1 cellular context compared by ENCODE assay signal in the genomic region with DNA sequence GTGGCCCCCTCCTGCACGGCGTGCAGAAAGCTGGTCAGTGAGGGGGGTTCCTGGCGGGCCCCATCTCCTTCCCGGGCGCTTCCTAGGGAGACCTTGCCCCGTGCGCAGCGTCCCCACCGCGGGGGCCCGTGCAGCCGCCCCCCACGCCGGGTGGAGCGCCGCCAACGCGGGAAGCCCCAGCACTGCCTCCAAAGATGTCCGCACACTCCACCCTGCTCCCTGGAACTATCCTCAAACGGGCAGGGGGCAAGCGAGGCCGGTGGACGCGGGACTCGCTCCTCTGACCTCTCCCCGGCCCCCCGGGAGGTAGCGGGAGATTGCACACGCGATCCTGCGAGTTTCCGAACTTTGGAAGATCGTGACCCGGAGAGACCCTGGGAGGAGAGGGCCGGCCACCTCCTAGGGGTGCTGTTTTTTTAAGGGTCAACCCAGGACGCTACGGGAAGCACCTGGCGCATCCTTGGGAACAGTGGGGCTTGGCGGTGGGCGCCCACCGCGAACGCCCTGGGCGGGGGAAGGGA.
TF ChIP-seq lines count a peak whose summit lies in the region.

No MANE protein-coding gene starts in this region.

TF ChIP-seq in WTC11, 78 proteins besides CTCF, POLR2A, EP300 and RAD21 (continued from another document):
- TF ChIP-seq ZNF512 (CRISPR knock-in tag; IDR thresholded peaks at IDR 0.05; ENCODE audit: borderline replicate concordance) (no peak), ZNF121 (CRISPR knock-in tag; IDR thresholded peaks at IDR 0.05) (no peak), KAT7 (CRISPR knock-in tag; IDR thresholded peaks at IDR 0.05; ENCODE audit: borderline replicate concordance) (no peak), TEAD1 (CRISPR knock-in tag; IDR thresholded peaks at IDR 0.05) (no peak), ZNF425 (CRISPR knock-in tag; conservative IDR thresholded peaks at IDR 0.05) (no peak), AR (CRISPR knock-in tag; IDR thresholded peaks at IDR 0.05) (no peak), ZNF219 (CRISPR knock-in tag; IDR thresholded peaks at IDR 0.05; ENCODE audit: borderline replicate concordance) (no peak), GRHL2 (CRISPR knock-in tag; IDR thresholded peaks at IDR 0.05; ENCODE audit: insufficient replicate concordance, severe bottlenecking) (no peak), FOXP1 (CRISPR knock-in tag; IDR thresholded peaks at IDR 0.05; ENCODE audit: borderline replicate concordance) (no peak)
